Comparison of ENCODE assay signal across 25 cellular contexts in genomic region chr7:91228327-91228726, GRCh38. TPM values are rescaled to one million over a fixed set of nuclear protein-coding genes. Genes with fewer than 3 reads are reported as not detected.
DNase-seq lines count a peak whose midpoint lies in the region; TF ChIP-seq lines count a peak whose summit lies in the region.
"Had no signal": no experiment of that assay in that cellular context is flagged by ENCODE, and none has a peak within 500 bp of the region (broad histone marks: within the 10 kb centered on the region; RNA-seq: fewer than 3 reads in every experiment).

No MANE protein-coding gene starts in this region.

- no peak for DNase-seq in HFFc6
- DNase-seq in fibroblast of lung (ENCODE audit: low read depth in 2 of 2): peak; percentile 46 to 57
- no peak for DNase-seq in suprapubic skin (ENCODE audit: low spot score in 2 of 2)
- no peak for DNase-seq in T-helper 2 cell treated with Interferon-gamma antibody and Interleukin-4, amounts not matched to agents 5 μg/mL and 100 μg/mL, for 36 hours (ENCODE audit: low spot score)
- no peak for DNase-seq in DMS153 (lab: John Stamatoyannopoulos, UW)
- DNase-seq in activated CD4-positive, alpha-beta T cell treated with anti-CD3 and anti-CD28 coated beads, Interleukin-2, amount 10 ng/mL, durations not matched to agents 7 days and 5 days: no peak
- DNase-seq: activated CD8-positive, alpha-beta T cell treated with anti-CD3 and anti-CD28 coated beads, Interleukin-2, amount 10 ng/mL, durations not matched to agents 7 days and 5 days; Calu3; EL; midbrain; naive thymus-derived CD4-positive, alpha-beta T cell; NCI-H1048; NCI-H187 treated with DMSO at 0.1 percent for 48 hours; NCI-H526; Peyer's patch; stimulated activated CD4-positive, alpha-beta T cell treated with anti-CD3 and anti-CD28 coated beads, Interleukin-2, amount 100 ng/mL, for 24 hours; stomach; T-helper 1 cell; trophoblast cell had no signal

- no peak overlapping the region for H2AFZ ChIP-seq in fibroblast of lung (ENCODE audit: low read length)

- no peak for TF ChIP-seq EP300 in suprapubic skin (IDR thresholded peaks at IDR 0.05)

- peaks cover 2% of the 10 kb centered on the region for H3K4me1 ChIP-seq in fibroblast of lung (ENCODE audit: control insufficient read depth, extremely low read depth, insufficient read depth, low read length)
- no peaks in the 10 kb centered on the region for H3K4me1 ChIP-seq in suprapubic skin
- H3K4me1 ChIP-seq: ascending aorta, Peyer's patch, stomach had no signal

- no peaks in the 10 kb centered on the region for H3K36me3 ChIP-seq in fibroblast of lung (ENCODE audit: control insufficient read depth, insufficient read depth, low read length)
- no peaks in the 10 kb centered on the region for H3K36me3 ChIP-seq in suprapubic skin
- H3K36me3 ChIP-seq: ascending aorta, Peyer's patch, stomach had no signal

- H3K27ac Mint-ChIP-seq in HFFc6: peak overlapping the region; percentile 55; the same call in 1 of the 2 replicates
- H3K27ac Mint-ChIP-seq in T-helper 2 cell treated with Interferon-gamma antibody and Interleukin-4, amounts not matched to agents 5 μg/mL and 100 μg/mL, for 36 hours: no peak overlapping the region
- H3K27ac Mint-ChIP-seq in activated CD4-positive, alpha-beta T cell treated with anti-CD3 and anti-CD28 coated beads, Interleukin-2, amount 10 ng/mL, durations not matched to agents 7 days and 5 days: no peak overlapping the region
- H3K27ac Mint-ChIP-seq: activated CD8-positive, alpha-beta T cell treated with anti-CD3 and anti-CD28 coated beads, Interleukin-2, amount 10 ng/mL, durations not matched to agents 7 days and 5 days; activated naive CD8-positive, alpha-beta T cell; CD14-positive monocyte; dendritic cell treated with granulocyte-macrophage colony-stimulating factor and Interleukin-4, amounts not matched to agents 40 ng/mL and 50 ng/mL, for 4 days; naive thymus-derived CD4-positive, alpha-beta T cell had no signal

- WGBS in suprapubic skin: 80% methylated on average over 2 of the region's 2 CpGs

- H3K36me3 Mint-ChIP-seq in HFFc6 (ENCODE audit: low read depth): peaks cover 8% of the 10 kb centered on the region
- H3K36me3 Mint-ChIP-seq in T-helper 2 cell treated with Interferon-gamma antibody and Interleukin-4, amounts not matched to agents 5 μg/mL and 100 μg/mL, for 36 hours (ENCODE audit: low read depth): no peaks in the 10 kb centered on the region
- no peaks in the 10 kb centered on the region for H3K36me3 Mint-ChIP-seq in activated CD4-positive, alpha-beta T cell treated with anti-CD3 and anti-CD28 coated beads, Interleukin-2, amount 10 ng/mL, durations not matched to agents 7 days and 5 days (ENCODE audit: low read depth)
- H3K36me3 Mint-ChIP-seq: activated naive CD8-positive, alpha-beta T cell; CD14-positive monocyte; naive thymus-derived CD4-positive, alpha-beta T cell had no signal

- peaks cover 4% of the 10 kb centered on the region for H3K27me3 Mint-ChIP-seq in HFFc6 (ENCODE audit: insufficient read depth)
- no peaks in the 10 kb centered on the region for H3K27me3 Mint-ChIP-seq in T-helper 2 cell treated with Interferon-gamma antibody and Interleukin-4, amounts not matched to agents 5 μg/mL and 100 μg/mL, for 36 hours (ENCODE audit: low read depth)
- no peaks in the 10 kb centered on the region for H3K27me3 Mint-ChIP-seq in activated CD4-positive, alpha-beta T cell treated with anti-CD3 and anti-CD28 coated beads, Interleukin-2, amount 10 ng/mL, durations not matched to agents 7 days and 5 days
- H3K27me3 Mint-ChIP-seq: central memory CD8-positive, alpha-beta T cell; naive thymus-derived CD4-positive, alpha-beta T cell had no signal

- no peak for TF ChIP-seq POLR2A in suprapubic skin (IDR thresholded peaks at IDR 0.05)

- CTCF ChIA-PET in activated CD4-positive, alpha-beta T cell treated with anti-CD3 and anti-CD28 coated beads, Interleukin-2, amount 10 ng/mL, durations not matched to agents 7 days and 5 days (lab: Charles Lee): no interaction called here

- no peaks in the 10 kb centered on the region for H4K20me1 ChIP-seq in fibroblast of lung (ENCODE audit: control insufficient read depth, extremely low read depth, insufficient read depth, low read length)

- TF ChIP-seq CTCF in HFFc6 (IDR thresholded peaks at IDR 0.05) (no peak), WI38 (IDR thresholded peaks at IDR 0.05; ENCODE audit: low read depth, low read length) (no peak), fibroblast of lung (conservative IDR thresholded peaks at IDR 0.05 in 1 of 2, IDR thresholded peaks at IDR 0.05 in 1 of 2; ENCODE audit: low read depth in 1 of 2, low read length in 2 of 2) (no peak), suprapubic skin (IDR thresholded peaks at IDR 0.05) (no peak)

- H3K4me1 Mint-ChIP-seq in HFFc6 (ENCODE audit: low read depth): peaks cover 49% of the 10 kb centered on the region
- H3K4me1 Mint-ChIP-seq in T-helper 2 cell treated with Interferon-gamma antibody and Interleukin-4, amounts not matched to agents 5 μg/mL and 100 μg/mL, for 36 hours (ENCODE audit: low read depth): no peaks in the 10 kb centered on the region
- no peaks in the 10 kb centered on the region for H3K4me1 Mint-ChIP-seq in activated CD4-positive, alpha-beta T cell treated with anti-CD3 and anti-CD28 coated beads, Interleukin-2, amount 10 ng/mL, durations not matched to agents 7 days and 5 days
- H3K4me1 Mint-ChIP-seq: CD14-positive monocyte; central memory CD8-positive, alpha-beta T cell had no signal

- H3K4me3 ChIP-seq in WI38 (ENCODE audit: low read depth, low read length) (peak overlapping the region; percentile 22; the same call in 1 of the 2 replicates), fibroblast of lung (replicated peaks in 1 of 4; ENCODE audit: control extremely low read depth in 1 of 4, insufficient read depth in 1 of 4, low read depth in 3 of 4, low read length in 4 of 4) (peak overlapping the region in 1 of 4 experiments; percentile 11), suprapubic skin (no peak overlapping the region)
- H3K4me3 ChIP-seq: ascending aorta, Peyer's patch, stomach had no signal

- H3K4me3 Mint-ChIP-seq in HFFc6: peak overlapping the region; percentile 56
- no peak overlapping the region for H3K4me3 Mint-ChIP-seq in T-helper 2 cell treated with Interferon-gamma antibody and Interleukin-4, amounts not matched to agents 5 μg/mL and 100 μg/mL, for 36 hours
- no peak overlapping the region for H3K4me3 Mint-ChIP-seq in activated CD4-positive, alpha-beta T cell treated with anti-CD3 and anti-CD28 coated beads, Interleukin-2, amount 10 ng/mL, durations not matched to agents 7 days and 5 days
- H3K4me3 Mint-ChIP-seq: activated CD8-positive, alpha-beta T cell treated with anti-CD3 and anti-CD28 coated beads, Interleukin-2, amount 10 ng/mL, durations not matched to agents 7 days and 5 days; activated naive CD8-positive, alpha-beta T cell; central memory CD8-positive, alpha-beta T cell; dendritic cell treated with granulocyte-macrophage colony-stimulating factor and Interleukin-4, amounts not matched to agents 40 ng/mL and 50 ng/mL, for 4 days; naive thymus-derived CD4-positive, alpha-beta T cell had no signal

- H3K79me2 ChIP-seq in fibroblast of lung (ENCODE audit: control insufficient read depth, insufficient read depth, low read length): no peaks in the 10 kb centered on the region

- H3K27me3 ChIP-seq in fibroblast of lung (ENCODE audit: control insufficient read depth, insufficient read depth, low read length) (no peaks in the 10 kb centered on the region), suprapubic skin (no peaks in the 10 kb centered on the region)
- H3K27me3 ChIP-seq: ascending aorta, Peyer's patch, stomach had no signal

- POLR2A ChIA-PET in activated CD4-positive, alpha-beta T cell treated with anti-CD3 and anti-CD28 coated beads, Interleukin-2, amount 10 ng/mL, durations not matched to agents 7 days and 5 days (lab: Charles Lee): no interaction called here

- peaks cover 8% of the 10 kb centered on the region for H3K9me3 Mint-ChIP-seq in HFFc6
- H3K9me3 Mint-ChIP-seq in T-helper 2 cell treated with Interferon-gamma antibody and Interleukin-4, amounts not matched to agents 5 μg/mL and 100 μg/mL, for 36 hours: no peaks in the 10 kb centered on the region
- no peaks in the 10 kb centered on the region for H3K9me3 Mint-ChIP-seq in activated CD4-positive, alpha-beta T cell treated with anti-CD3 and anti-CD28 coated beads, Interleukin-2, amount 10 ng/mL, durations not matched to agents 7 days and 5 days
- H3K9me3 Mint-ChIP-seq: dendritic cell treated with granulocyte-macrophage colony-stimulating factor and Interleukin-4, amounts not matched to agents 40 ng/mL and 50 ng/mL, for 4 days; naive thymus-derived CD4-positive, alpha-beta T cell had no signal

- H3K9me3 ChIP-seq in fibroblast of lung (ENCODE audit: control insufficient read depth, insufficient read depth, low read depth, low read length) (no peaks in the 10 kb centered on the region), suprapubic skin (no peaks in the 10 kb centered on the region)
- H3K9me3 ChIP-seq: ascending aorta, Peyer's patch had no signal

- peak overlapping the region; percentile 65 for H3K4me2 ChIP-seq in fibroblast of lung (ENCODE audit: extremely low read depth, insufficient read depth, low read length)

- H3K9ac ChIP-seq in fibroblast of lung (ENCODE audit: insufficient read depth, low read length): no peak overlapping the region

- H3K27ac ChIP-seq in fibroblast of lung (ENCODE audit: insufficient read depth, low read length): no peak overlapping the region
- H3K27ac ChIP-seq in suprapubic skin: peak overlapping the region; percentile 0
- H3K27ac ChIP-seq: ascending aorta, Peyer's patch, stomach had no signal

RNA-seq across cellular contexts. Expression of gene FZD1, which starts 35.9 kb away (rescaled TPM):
- total RNA-seq in HFFc6 (2021; fragmentation: NEBNext Ultra II Directional; extraction: Animal tissue kit (Norgen Biotek cat#: 25700)): 10 to 100 TPM in 3 of 6 experiments, 1 to 10 TPM in 3; 9.0 to 11.1 (median 9.9) TPM
- 10.8 and 12.6 TPM in 2 replicates for total RNA-seq in fibroblast of lung
- polyA plus RNA-seq in fibroblast of lung: 7.6 and 15.7 TPM in 2 replicates
- polyA plus RNA-seq in fibroblast of lung (2012): 8.3 and 17.6 TPM in 2 replicates
- polyA minus RNA-seq in fibroblast of lung (ENCODE audit: low replicate concordance): 8.2 and 15.6 TPM in 2 replicates
- total RNA-seq in suprapubic skin: 10 to 100 TPM; 23.1 to 43.4 (median 34.9) TPM
- total RNA-seq in activated CD4-positive, alpha-beta T cell treated with anti-CD3 and anti-CD28 coated beads, Interleukin-2, amount 10 ng/mL, durations not matched to agents 7 days and 5 days: 1 to 10 TPM; 1.2 TPM

Comparison
In these comparisons a context has a peak if more than half of its experiments do, and no peak if none do; other contexts are left out.
1. DNase-seq: peak in fibroblast of lung (2 of 2); none in HFFc6 (single experiment), suprapubic skin (0 of 2), T-helper 2 cell treated with Interferon-gamma antibody and Interleukin-4, amounts not matched to agents 5 μg/mL and 100 μg/mL, for 36 hours (single experiment), DMS153 (single experiment) and activated CD4-positive, alpha-beta T cell treated with anti-CD3 and anti-CD28 coated beads, Interleukin-2, amount 10 ng/mL, durations not matched to agents 7 days and 5 days (single experiment).